Comparison of ENCODE assay signal across 28 cellular contexts in genomic region chr3:54772707-54773106, GRCh38.
"Had no signal": no experiment of that assay in that cellular context is flagged by ENCODE, and none has a peak within 500 bp of the region (broad histone marks: within the 10 kb centered on the region; RNA-seq: fewer than 3 reads in every experiment).

No MANE protein-coding gene starts in this region.

- FAIRE-seq: pancreas had no signal

- H3K4me3 ChIP-seq: adrenal gland, coronary artery, dorsolateral prefrontal cortex, gastrocnemius medialis, left lung, lung, mucosa of descending colon, pancreas, prostate gland, suprapubic skin, tibial artery had no signal

- ATAC-seq: activated CD8-positive, alpha-beta T cell treated with anti-CD3 and anti-CD28 coated beads for 36 hours; activated T-cell treated with anti-CD3 and anti-CD28 coated beads, Interleukin-2, amount 50 U/mL, for 72 hours; gastrocnemius medialis; left lung; mucosa of descending colon; pancreas had no signal

- H3K27me3 ChIP-seq: brain microvascular endothelial cell, dorsolateral prefrontal cortex, gastrocnemius medialis, left lung, pancreas, suprapubic skin, tibial artery had no signal

- H3K4me1 ChIP-seq: adrenal gland, gastrocnemius medialis, left lung, pancreas, prostate gland had no signal

- H3K36me3 Mint-ChIP-seq: activated naive CD8-positive, alpha-beta T cell treated with anti-CD3 and anti-CD28 coated beads for 36 hours had no signal

- H3K36me3 ChIP-seq: adrenal gland, brain microvascular endothelial cell, gastrocnemius medialis, left lung, pancreas, prostate gland, suprapubic skin, tibial artery had no signal

- H3K9me3 ChIP-seq: adrenal gland, gastrocnemius medialis, left lung, mucosa of descending colon, pancreas, prostate gland, suprapubic skin, tibial artery had no signal

- H3K4me1 Mint-ChIP-seq: activated B cell treated with CpG ODN at 0.5 μM for 24 hours; activated naive CD8-positive, alpha-beta T cell treated with anti-CD3 and anti-CD28 coated beads for 36 hours; nephron had no signal

- H3K27ac ChIP-seq: adrenal gland, brain microvascular endothelial cell, coronary artery, dorsolateral prefrontal cortex, gastrocnemius medialis, left lung, pancreas, prostate gland, suprapubic skin, tibial artery had no signal

- DNase-seq: activated B cell treated with CpG ODN at 0.5 μM for 24 hours; activated CD4-positive, alpha-beta T cell treated with anti-CD3 and anti-CD28 coated beads, Interleukin-2, amount 50 U/mL, for 1 hour; activated CD8-positive, alpha-beta T cell treated with anti-CD3 and anti-CD28 coated beads for 36 hours; activated naive CD4-positive, alpha-beta T cell; activated naive CD8-positive, alpha-beta T cell treated with anti-CD3 and anti-CD28 coated beads for 36 hours; activated T-cell treated with anti-CD3 and anti-CD28 coated beads, Interleukin-2, amount 50 U/mL, for 72 hours; adrenal gland; aorta; brain microvascular endothelial cell; dorsolateral prefrontal cortex; effector memory CD4-positive, alpha-beta T cell; gastrocnemius medialis; head of caudate nucleus; hippocampal formation; kidney glomerular epithelial cell; left lung; mucosa of descending colon; pancreas; stimulated activated CD4-positive, alpha-beta T cell treated with anti-CD3 and anti-CD28 coated beads, Interleukin-15, amount 100 ng/mL, for 24 hours; stimulated activated CD4-positive, alpha-beta T cell treated with anti-CD3 and anti-CD28 coated beads, Interleukin-2, amount 100 ng/mL, for 24 hours; stimulated activated naive CD4-positive, alpha-beta T cell; T-helper 2 cell; tibial artery had no signal

- H3K9me3 Mint-ChIP-seq: activated B cell treated with CpG ODN at 0.5 μM for 24 hours; activated CD8-positive, alpha-beta T cell treated with anti-CD3 and anti-CD28 coated beads for 36 hours; activated naive CD8-positive, alpha-beta T cell treated with anti-CD3 and anti-CD28 coated beads for 36 hours; nephron had no signal

- H3K27me3 Mint-ChIP-seq: activated B cell treated with CpG ODN at 0.5 μM for 24 hours had no signal

- H3K4me3 Mint-ChIP-seq: activated B cell treated with CpG ODN at 0.5 μM for 24 hours; activated CD8-positive, alpha-beta T cell treated with anti-CD3 and anti-CD28 coated beads for 36 hours; activated naive CD8-positive, alpha-beta T cell treated with anti-CD3 and anti-CD28 coated beads for 36 hours; activated T-cell treated with anti-CD3 and anti-CD28 coated beads, Interleukin-2, amount 50 U/mL, for 72 hours; nephron had no signal
